8 cellular contexts compared by ENCODE assay signal in genomic region chr2:72993147-72993546, GRCh38.
A peak's percentile ranks its signal among the peaks of the same experiment; 100 is the strongest.
DNase-seq lines count a peak whose midpoint lies in the region; ATAC-seq and TF ChIP-seq lines count a peak whose summit lies in the region.

No MANE protein-coding gene starts in this region.

- in situ Hi-C loops in mammary epithelial cell (cut with MboI; ENCODE audit: low sequenced_read_pairs in 2 of 2), result loop anchor here (5.0 to 25.0 kb wide), 2 partner anchors 169 kb away; no protein-coding TSS in a partner anchor

- DNase-seq in NCI-H1436 (lab: John Stamatoyannopoulos, UW) (peak; percentile 21), NCI-H1436 treated with DMSO at 0.1 percent for 48 hours (lab: John Stamatoyannopoulos, UW) (no peak), T-cell (peak in 23 of 34 experiments; percentile 6 to 49 (median 26)), mammary epithelial cell (no peak), left colon (no peak), cerebellar nuclear complex (lab: John Stamatoyannopoulos, UW) (no peak)
- peak; percentile 51 for DNase-seq in stimulated activated naive CD8-positive, alpha-beta T cell treated with anti-CD3 and anti-CD28 coated beads, Interleukin-15, Interleukin-2, amounts not matched to agents 100 U/mL and 50 U/mL, for 24 hours

- no peaks in the 10 kb centered on the region for H3K9me3 ChIP-seq in mammary epithelial cell (replicated peaks; ENCODE audit: insufficient read depth, low read length)

- intact Hi-C loops in mammary epithelial cell (cut with micrococcal nuclease), result loop anchor here (1.0 to 10.0 kb wide), 8 partner anchors 78 to 272 kb away; partner anchors contain the start of gene SFXN5
- intact Hi-C loops in left colon (cut with DNase I, micrococcal nuclease), result loop anchor here in 1 of 2 donors (5.0 kb wide), 1 partner anchor 169 kb away; no protein-coding TSS in a partner anchor

- H3K79me2 ChIP-seq in mammary epithelial cell (ENCODE audit: insufficient read depth, low read length), result no peaks in the 10 kb centered on the region

- no peaks in the 10 kb centered on the region for H3K4me1 ChIP-seq in mammary epithelial cell (ENCODE audit: insufficient read depth, low read length)

- no peak overlapping the region for H3K27ac ChIP-seq in mammary epithelial cell (ENCODE audit: insufficient read depth, low read depth, low read length)

- H3K4me3 Mint-ChIP-seq in T-cell, result no peak overlapping the region

- H2AFZ ChIP-seq in mammary epithelial cell (ENCODE audit: low read depth, low read length), result no peak overlapping the region

- no peak overlapping the region for H3K27ac Mint-ChIP-seq in T-cell

- 50% methylated on average over 1 of the region's 2 CpGs for WGBS in mammary epithelial cell (ENCODE audit: low coverage, missing lambda C conversion rate)

- no peaks in the 10 kb centered on the region for H4K20me1 ChIP-seq in mammary epithelial cell (ENCODE audit: insufficient read depth, low read length)

- no peak overlapping the region for H3K9ac ChIP-seq in mammary epithelial cell (ENCODE audit: insufficient read depth, low read length)

- POLR2A ChIA-PET in T-cell (lab: Charles Lee), result no interaction called here

- dilution Hi-C loops in mammary epithelial cell (cut with HindIII; ENCODE audit: low sequenced_read_pairs), result no loop called here

- H3K27me3 ChIP-seq in mammary epithelial cell (ENCODE audit: insufficient read depth, low read length), result no peaks in the 10 kb centered on the region

- peak; percentile 44 for ATAC-seq in HG02759 (IDR thresholded peaks at IDR 0.05; ENCODE audit: unreplicated experiment)
- ATAC-seq in T-cell (replicated peaks in 1 of 4), result peak; percentile 40 to 52 (median 48)
- peak; percentile 56 for ATAC-seq in left colon
- ATAC-seq in stimulated activated naive CD8-positive, alpha-beta T cell treated with anti-CD3 and anti-CD28 coated beads, Interleukin-15, Interleukin-2, amounts not matched to agents 100 U/mL and 50 U/mL, for 24 hours, result no peak

- no peaks in the 10 kb centered on the region for H3K36me3 Mint-ChIP-seq in T-cell

- no peaks in the 10 kb centered on the region for H3K36me3 ChIP-seq in mammary epithelial cell (ENCODE audit: insufficient read depth, low read length)

- TF ChIP-seq CTCF in mammary epithelial cell (conservative IDR thresholded peaks at IDR 0.05 in 1 of 2, IDR thresholded peaks at IDR 0.05 in 1 of 2; ENCODE audit: extremely low read depth in 1 of 2, insufficient read depth in 1 of 2, low read depth in 1 of 2, low read length in 2 of 2), result peak; percentile 70 to 73

- CTCF ChIA-PET in T-cell (lab: Charles Lee) (interaction anchor here (0.6 to 2.1 kb wide), 8 partner anchors 13 to 1841 kb away, joined by 3 to 19 read pairs (median 4); partner anchors contain the start of gene HK2 (in 1 of the 2)), mammary epithelial cell (lab: Charles Lee; ENCODE audit: low non-redundant PET) (interaction anchor here (1.1 kb wide), 1 partner anchor 184 kb away, joined by 3 read pairs; no protein-coding TSS in a partner anchor)

- H3K4me2 ChIP-seq in mammary epithelial cell (ENCODE audit: insufficient read depth, low read depth, low read length), result no peak overlapping the region

- no peaks in the 10 kb centered on the region for H3K4me1 Mint-ChIP-seq in T-cell

- no TSS peak for BruUV-seq in mammary epithelial cell (replicated peaks; lab: Mats Ljungman, UMichigan)

- H3K9me3 Mint-ChIP-seq in T-cell, result no peaks in the 10 kb centered on the region

- no peak overlapping the region for H3K4me3 ChIP-seq in mammary epithelial cell (replicated peaks in 1 of 3; ENCODE audit: insufficient read depth in 1 of 3, low read depth in 2 of 3, low read length in 3 of 3)

- no peaks in the 10 kb centered on the region for H3K27me3 Mint-ChIP-seq in T-cell

Comparison
In these comparisons a context has a peak if more than half of its experiments do, and no peak if none do; other contexts are left out.
1. DNase-seq: peak in NCI-H1436 (single experiment), T-cell (23 of 34) and stimulated activated naive CD8-positive, alpha-beta T cell treated with anti-CD3 and anti-CD28 coated beads, Interleukin-15, Interleukin-2, amounts not matched to agents 100 U/mL and 50 U/mL, for 24 hours (single experiment); none in NCI-H1436 treated with DMSO at 0.1 percent for 48 hours (single experiment), mammary epithelial cell (single experiment), left colon (0 of 2) and cerebellar nuclear complex (0 of 2).